Comparison of ENCODE assay signal across 9 cellular contexts in the genomic region with DNA sequence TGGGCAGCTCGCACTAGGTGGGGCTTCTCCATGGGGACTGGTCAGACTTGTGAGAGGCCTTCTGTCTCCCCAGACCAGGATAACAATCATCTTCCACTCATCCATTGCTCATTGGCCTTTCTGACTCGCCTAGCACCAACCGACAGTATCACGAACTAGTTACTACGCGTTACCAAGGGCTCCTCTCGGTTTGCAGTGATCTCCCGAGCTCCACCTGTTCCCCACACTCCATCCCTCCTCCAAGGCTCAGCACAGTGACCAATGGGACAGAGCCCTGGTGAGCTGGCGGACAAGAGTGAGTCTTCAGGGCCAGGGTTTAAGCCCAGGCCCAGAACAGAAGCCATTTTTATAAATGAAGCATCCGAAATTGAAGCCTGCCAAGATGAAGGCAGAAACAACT. TPM values are rescaled to one million over a fixed set of nuclear protein-coding genes. Genes with fewer than 3 reads are reported as not detected.
DNase-seq lines count a peak whose midpoint lies in the region; ATAC-seq and TF ChIP-seq lines count a peak whose summit lies in the region.
"Had no signal": no experiment of that assay in that cellular context is flagged by ENCODE, and none has a peak within 500 bp of the region (broad histone marks: within the 10 kb centered on the region; RNA-seq: fewer than 3 reads in every experiment).

No MANE protein-coding gene starts in this region.

- no peaks in the 10 kb centered on the region for H3K27me3 Mint-ChIP-seq in CD4-positive, alpha-beta memory T cell

- intact Hi-C loops in CD4-positive, alpha-beta memory T cell (cut with micrococcal nuclease) = no loop called here

- no peak overlapping the region for H3K27ac ChIP-seq in CD4-positive, alpha-beta memory T cell (ENCODE audit: low read depth, low read length)
- H3K27ac ChIP-seq in SJSA1 = peak overlapping the region; percentile 71
- H3K27ac ChIP-seq in right atrium auricular region = peak overlapping the region; percentile 69 to 86
- peak overlapping the region; percentile 87 for H3K27ac ChIP-seq in smooth muscle cell (ENCODE audit: low read depth)

- H3K36me3 ChIP-seq in CD4-positive, alpha-beta memory T cell (ENCODE audit: insufficient read depth, low read length) = no peaks in the 10 kb centered on the region
- H3K36me3 ChIP-seq in SJSA1 (no peaks in the 10 kb centered on the region), right atrium auricular region (no peaks in the 10 kb centered on the region), smooth muscle cell (ENCODE audit: low read depth) (no peaks in the 10 kb centered on the region)

- H3K9ac ChIP-seq in smooth muscle cell (ENCODE audit: low read depth) = peak overlapping the region; percentile 83

- peak overlapping the region in 4 of 7 donors; percentile 29 to 64 (median 41) for H3K27ac Mint-ChIP-seq in CD4-positive, alpha-beta memory T cell

- CTCF ChIA-PET in CD4-positive, alpha-beta memory T cell (lab: Charles Lee; ENCODE audit: partially characterized antibody) = no interaction called here

- no peaks in the 10 kb centered on the region for H3K27me3 ChIP-seq in CD4-positive, alpha-beta memory T cell (ENCODE audit: insufficient read depth, low read length)
- no peaks in the 10 kb centered on the region for H3K27me3 ChIP-seq in SJSA1 (replicated peaks)
- H3K27me3 ChIP-seq in right atrium auricular region = no peaks in the 10 kb centered on the region
- no peaks in the 10 kb centered on the region for H3K27me3 ChIP-seq in smooth muscle cell (ENCODE audit: low read depth)

- no peaks in the 10 kb centered on the region for H3K36me3 Mint-ChIP-seq in CD4-positive, alpha-beta memory T cell

- H4K20me1 ChIP-seq in smooth muscle cell (ENCODE audit: low read depth) = no peaks in the 10 kb centered on the region

- peak overlapping the region; percentile 40 for H3K4me2 ChIP-seq in smooth muscle cell

- H3K4me1 ChIP-seq in CD4-positive, alpha-beta memory T cell (ENCODE audit: insufficient read depth, low read length) = peaks cover 26% of the 10 kb centered on the region
- peaks cover 99% of the 10 kb centered on the region for H3K4me1 ChIP-seq in SJSA1 (replicated peaks)
- peaks cover 0 to 89% of the 10 kb centered on the region in 2 donors for H3K4me1 ChIP-seq in right atrium auricular region
- H3K4me1 ChIP-seq in smooth muscle cell (ENCODE audit: low read depth) = peaks cover 32% of the 10 kb centered on the region

- no peak overlapping the region for H3K4me3 ChIP-seq in CD4-positive, alpha-beta memory T cell (ENCODE audit: low read length in 2 of 2)
- H3K4me3 ChIP-seq in SJSA1 = no peak overlapping the region
- H3K4me3 ChIP-seq in right atrium auricular region = no peak overlapping the region
- no peak overlapping the region for H3K4me3 ChIP-seq in smooth muscle cell

- TF ChIP-seq CTCF in right atrium auricular region (IDR thresholded peaks at IDR 0.05) (no peak), smooth muscle cell (IDR thresholded peaks at IDR 0.05; ENCODE audit: borderline replicate concordance, insufficient read depth, poor library complexity, severe bottlenecking) (no peak)

- peaks cover 17% of the 10 kb centered on the region for H3F3A ChIP-seq in smooth muscle cell (ENCODE audit: low read depth)

- no peak for ATAC-seq in HG02571 (IDR thresholded peaks at IDR 0.05; ENCODE audit: unreplicated experiment)

- H3K4me3 Mint-ChIP-seq in CD4-positive, alpha-beta memory T cell = no peak overlapping the region

- H3K4me1 Mint-ChIP-seq in CD4-positive, alpha-beta memory T cell = peaks cover 15 to 27% (median 19%) of the 10 kb centered on the region in 4 donors

- H3K9me3 Mint-ChIP-seq in CD4-positive, alpha-beta memory T cell = peaks cover 0 to 2% (median 0%) of the 10 kb centered on the region in 8 donors

- no peaks in the 10 kb centered on the region for H3K9me3 ChIP-seq in CD4-positive, alpha-beta memory T cell (ENCODE audit: control insufficient read depth in 1 of 2, low read length in 2 of 2)
- H3K9me3 ChIP-seq in SJSA1 (replicated peaks) (no peaks in the 10 kb centered on the region), right atrium auricular region (no peaks in the 10 kb centered on the region), smooth muscle cell (replicated peaks; ENCODE audit: low read depth) (no peaks in the 10 kb centered on the region)

- 85% methylated on average over 10 of the region's 10 CpGs for WGBS in smooth muscle cell (ENCODE audit: low lambda C conversion rate)

- no peaks in the 10 kb centered on the region for H3K79me2 ChIP-seq in smooth muscle cell (ENCODE audit: low read depth)

- POLR2A ChIA-PET in CD4-positive, alpha-beta memory T cell (lab: Charles Lee; ENCODE audit: partially characterized antibody) = no interaction called here

- H2AFZ ChIP-seq in smooth muscle cell (ENCODE audit: low read depth) = no peak overlapping the region

- DNase-seq in CD4-positive, alpha-beta memory T cell = no peak
- DNase-seq in SJSA1 (ENCODE audit: low read depth in 1 of 2, low spot score in 2 of 2) = no peak
- no peak for DNase-seq in right atrium auricular region (ENCODE audit: low spot score)
- no peak for DNase-seq in smooth muscle cell (lab: John Stamatoyannopoulos, UW; ENCODE audit: unreplicated experiment)
- no peak for DNase-seq in DMS153 treated with DMSO at 0.1 percent for 48 hours (lab: John Stamatoyannopoulos, UW; ENCODE audit: unreplicated experiment)
- no peak for DNase-seq in NCI-H524 treated with DMSO at 0.1 percent for 48 hours (lab: John Stamatoyannopoulos, UW)
- DNase-seq in retina = no peak
- DNase-seq: T-helper 2 cell had no signal

RNA-seq across cellular contexts. Expression of a gene that starts 42.8 kb away (rescaled TPM):
- 10 to 100 TPM; 31.0 to 31.2 TPM for total RNA-seq in CD4-positive, alpha-beta memory T cell
- polyA plus RNA-seq in CD4-positive, alpha-beta memory T cell = 1 to 10 TPM; 2.7 to 4.7 TPM
- total RNA-seq in SJSA1 (2014; rRNA removed; shearing (Covaris generic)) = 52.2 and 64.5 TPM in 2 replicates
- total RNA-seq in right atrium auricular region = 10 to 100 TPM; 55.1 to 98.1 TPM
- 114 and 142 TPM in 2 replicates for total RNA-seq in smooth muscle cell
- 134 and 136 TPM in 2 replicates for polyA plus RNA-seq in smooth muscle cell
